In genomic region chrX:51000391-51000790, GRCh38 we compare ENCODE assay signal across 6 cellular contexts.
DNase-seq lines count a peak whose midpoint lies in the region; ATAC-seq, FAIRE-seq and TF ChIP-seq lines count a peak whose summit lies in the region.
"Not testable (repeated sequence)": the region's sequence is repeated elsewhere in the genome, so short reads cannot be mapped to it uniquely, and the experiment has no call there.

No MANE protein-coding gene starts in this region.

- not testable (repeated sequence) for BruUV-seq in HCT116 (replicated peaks; lab: Mats Ljungman, UMichigan); K562 (replicated peaks; lab: Mats Ljungman, UMichigan)

- not testable (repeated sequence) for H3K27ac ChIP-seq in A549; HCT116 (ENCODE audit: low read depth, low read length); K562 (ENCODE audit: extremely low read depth, low read depth, low read length); keratinocyte (ENCODE audit: control insufficient read depth, insufficient read depth, low read length); pancreas

- not testable (repeated sequence) for H3K4me1 ChIP-seq in A549; HCT116 (ENCODE audit: control insufficient read depth in 1 of 2, insufficient read depth in 2 of 2, low read length in 2 of 2); K562 (replicated peaks in 1 of 2; ENCODE audit: control insufficient read depth in 2 of 2, insufficient read depth in 2 of 2, low read length in 2 of 2); keratinocyte (ENCODE audit: control insufficient read depth, extremely low read depth, insufficient read depth, low read length); pancreas

- in situ Hi-C loops in K562 (cut with MboI): not testable (repeated sequence)

- TF ChIP-seq POLR2A in A549 (IDR thresholded peaks at IDR 0.05; ENCODE audit: low read length); GM12891 (IDR thresholded peaks at IDR 0.05; ENCODE audit: low read depth, low read length); HCT116 (IDR thresholded peaks at IDR 0.05; ENCODE audit: borderline replicate concordance, extremely low read depth, insufficient read depth, insufficient read length); K562 (conservative IDR thresholded peaks at IDR 0.05): not testable (repeated sequence)

- not testable (repeated sequence) for TF ChIP-seq EP300 in A549 (IDR thresholded peaks at IDR 0.05); K562 (IDR thresholded peaks at IDR 0.05; ENCODE audit: low read length)

- dilution Hi-C loops in keratinocyte (cut with MboI; ENCODE audit: extremely low pct_ligation_motif_present, low sequenced_read_pairs): not testable (repeated sequence)

- WGBS in A549 (ENCODE audit: missing lambda C conversion rate): 0% methylated on average over 3 of the region's 4 CpGs
- WGBS in K562 (ENCODE audit: insufficient coverage, low coverage, missing lambda C conversion rate): 0% methylated on average over 3 of the region's 4 CpGs
- WGBS in pancreas, 2 donors: 46 to 57% methylated on average over 3 of the region's 4 CpGs

- not testable (repeated sequence) for H3K4me3 ChIP-seq in A549; HCT116 (replicated peaks in 1 of 2; ENCODE audit: low read depth in 1 of 2, low read length in 2 of 2); K562; keratinocyte (ENCODE audit: control insufficient read depth in 2 of 3, extremely low read depth in 1 of 3, insufficient read depth in 2 of 3, low read depth in 1 of 3, low read length in 3 of 3); pancreas

- H3K9ac ChIP-seq in HCT116 (ENCODE audit: low read length); K562 (ENCODE audit: insufficient read depth in 1 of 2, low read depth in 2 of 2, low read length in 2 of 2); keratinocyte (ENCODE audit: control insufficient read depth, extremely low read depth, insufficient read depth, low read length): not testable (repeated sequence)

- TF ChIP-seq RAD21 in A549 (conservative IDR thresholded peaks at IDR 0.05 in 1 of 2, IDR thresholded peaks at IDR 0.05 in 1 of 2); HCT116 (IDR thresholded peaks at IDR 0.05; ENCODE audit: low read depth); K562 (CRISPR knock-in tag; conservative IDR thresholded peaks at IDR 0.05 in 1 of 2, IDR thresholded peaks at IDR 0.05 in 1 of 2): not testable (repeated sequence)

- not testable (repeated sequence) for ATAC-seq in A549, K562, pancreas
- peak; percentile 49; the same call in 1 of the 2 replicates for ATAC-seq in HCT116

- FAIRE-seq in A549 (lab: Jason Lieb, UNC) (peak; percentile 92), GM12891 (lab: Jason Lieb, UNC) (peak; percentile 16), K562 (lab: Jason Lieb, UNC) (peak; percentile 64), keratinocyte (lab: Jason Lieb, UNC) (peak; percentile 23), pancreas (lab: Jason Lieb, UNC) (peak; percentile 51)

- H3K9me1 ChIP-seq in K562 (ENCODE audit: control insufficient read depth, insufficient read depth, low read length); keratinocyte (ENCODE audit: control insufficient read depth, extremely low read depth, insufficient read depth, low read length): not testable (repeated sequence)

- H3K4me2 ChIP-seq in A549; HCT116 (ENCODE audit: low read length); K562 (ENCODE audit: insufficient read depth, low read length); keratinocyte (ENCODE audit: control insufficient read depth, extremely low read depth, insufficient read depth, low read depth, low read length): not testable (repeated sequence)

- not testable (repeated sequence) for TF ChIP-seq CTCF in A549 (IDR thresholded peaks at IDR 0.05); HCT116 (IDR thresholded peaks at IDR 0.05 in 2 of 3, conservative IDR thresholded peaks at IDR 0.05 in 1 of 3; ENCODE audit: borderline replicate concordance in 1 of 3, insufficient read depth in 1 of 3, low read depth in 2 of 3, low read length in 2 of 3); K562 (IDR thresholded peaks at IDR 0.05 in 2 of 3, conservative IDR thresholded peaks at IDR 0.05 in 1 of 3; ENCODE audit: insufficient read depth in 2 of 3, low read depth in 1 of 3, low read length in 3 of 3); keratinocyte (optimal IDR thresholded peaks at IDR 0.05 in 1 of 3, IDR thresholded peaks at IDR 0.05 in 1 of 3, conservative IDR thresholded peaks at IDR 0.05 in 1 of 3; ENCODE audit: extremely low read depth in 1 of 3, insufficient read depth in 2 of 3, low read length in 3 of 3); pancreas (IDR thresholded peaks at IDR 0.05)

- not testable (repeated sequence) for H4K20me1 ChIP-seq in HCT116 (ENCODE audit: insufficient read depth); K562 (replicated peaks; ENCODE audit: control insufficient read depth, insufficient read depth, low read length); keratinocyte (ENCODE audit: control insufficient read depth, extremely low read depth, insufficient read depth, low read length)

- H2AFZ ChIP-seq in HCT116 (ENCODE audit: low read depth, low read length, poor library complexity, severe bottlenecking); K562 (ENCODE audit: low read depth, low read length); keratinocyte (ENCODE audit: control insufficient read depth, low read length): not testable (repeated sequence)

- CTCF ChIA-PET in A549 (lab: Yijun Ruan, JAX): interaction anchor here (0.7 kb wide), 1 partner anchor 12 kb away, joined by 3 read pairs; no protein-coding TSS in a partner anchor
- CTCF ChIA-PET in HCT116 (lab: Charles Lee); K562 (lab: Yijun Ruan, JAX; ENCODE audit: low intra/inter-chr PET ratio): not testable (repeated sequence)

- intact Hi-C loops in HCT116 (cut with micrococcal nuclease); K562 (cut with micrococcal nuclease); pancreas (cut with DNase I): not testable (repeated sequence)

- H3K9me3 ChIP-seq in A549; HCT116 (ENCODE audit: control insufficient read depth in 1 of 2, insufficient read depth in 1 of 2, low read depth in 1 of 2, low read length in 2 of 2); K562 (replicated peaks; ENCODE audit: control insufficient read depth, insufficient read depth, low read depth, low read length); keratinocyte (ENCODE audit: control insufficient read depth, low read depth, low read length); pancreas: not testable (repeated sequence)

- H3K9me2 ChIP-seq in HCT116 (ENCODE audit: insufficient read depth): not testable (repeated sequence)

- H3K79me2 ChIP-seq in HCT116 (ENCODE audit: insufficient read depth, low read length); K562 (ENCODE audit: control insufficient read depth, insufficient read depth, low read length); keratinocyte (ENCODE audit: control insufficient read depth, insufficient read depth, low read length): not testable (repeated sequence)

- not testable (repeated sequence) for H3K36me3 ChIP-seq in HCT116 (ENCODE audit: control insufficient read depth in 1 of 2, insufficient read depth in 2 of 2, low read length in 2 of 2); K562 (ENCODE audit: control insufficient read depth, insufficient read depth, low read length); keratinocyte (ENCODE audit: control insufficient read depth in 2 of 2, extremely low read depth in 1 of 2, insufficient read depth in 2 of 2, low read length in 2 of 2); pancreas

- RAD21 ChIA-PET in HCT116 (lab: Charles Lee; ENCODE audit: low non-redundant PET in 1 of 2, low total read pairs in 2 of 2, uncharacterized antibody in 2 of 2, unreplicated experiment in 2 of 2): not testable (repeated sequence)

- not testable (repeated sequence) for DNase-seq in A549 (ENCODE audit: low read depth in 1 of 2, low spot score in 1 of 2); GM12891 (ENCODE audit: insufficient read length, low spot score); HCT116 (ENCODE audit: low read depth, low spot score); K562 (ENCODE audit: extremely low read depth in 1 of 4, low spot score in 3 of 4); keratinocyte (ENCODE audit: low read depth, low spot score); pancreas

- H3K27me3 ChIP-seq in HCT116 (ENCODE audit: insufficient read depth, low read length); K562 (ENCODE audit: control insufficient read depth in 2 of 2, insufficient read depth in 2 of 2, low read length in 2 of 2); keratinocyte (ENCODE audit: control insufficient read depth, extremely low read depth, insufficient read depth, low read length); pancreas: not testable (repeated sequence)

- POLR2A ChIA-PET in A549 (lab: Yijun Ruan, JAX); HCT116 (lab: Charles Lee); K562 (lab: Yijun Ruan, JAX): not testable (repeated sequence)
